In genomic region chr5:174271316-174271715, GRCh38 we compare ENCODE assay signal across 18 cellular contexts.
"Had no signal": no experiment of that assay in that cellular context is flagged by ENCODE, and none has a peak within 500 bp of the region (broad histone marks: within the 10 kb centered on the region; RNA-seq: fewer than 3 reads in every experiment).

No MANE protein-coding gene starts in this region.

- H3K4me1 Mint-ChIP-seq: activated B cell treated with CpG ODN at 0.5 μM for 24 hours; stimulated activated effector memory CD8-positive, alpha-beta T cell treated with anti-CD3 and anti-CD28 coated beads, Interleukin-12 subunit alpha, Interleukin-12 subunit beta, amount 100 ng/mL, for 72 hours had no signal

- H3K36me3 ChIP-seq: esophagus squamous epithelium had no signal

- H3K9me3 Mint-ChIP-seq: natural killer cell treated with Interleukin-12 subunit alpha and Interleukin-12 subunit beta and Interleukin-15 and Interleukin-18, amount 100 ng/mL, for 72 hours had no signal

- H3K27me3 Mint-ChIP-seq: activated B cell treated with CpG ODN at 0.5 μM for 24 hours; activated CD8-positive, alpha-beta T cell treated with anti-CD3 and anti-CD28 coated beads for 36 hours; activated naive CD8-positive, alpha-beta T cell had no signal

- H3K27ac ChIP-seq: coronary artery, esophagus squamous epithelium had no signal

- H3K4me3 ChIP-seq: coronary artery, esophagus squamous epithelium had no signal

- H3K4me1 ChIP-seq: esophagus squamous epithelium had no signal

- H3K4me3 Mint-ChIP-seq: activated B cell treated with CpG ODN at 0.5 μM for 24 hours; activated CD8-positive, alpha-beta T cell treated with anti-CD3 and anti-CD28 coated beads for 36 hours; activated naive CD8-positive, alpha-beta T cell; activated T-cell treated with anti-CD3 and anti-CD28 coated beads, Interleukin-2, amount 50 U/mL, for 72 hours; natural killer cell treated with Interleukin-12 subunit alpha and Interleukin-12 subunit beta and Interleukin-15 and Interleukin-18, amount 100 ng/mL, for 72 hours; stimulated activated effector memory CD8-positive, alpha-beta T cell treated with anti-CD3 and anti-CD28 coated beads, Interleukin-12 subunit alpha, Interleukin-12 subunit beta, amount 100 ng/mL, for 72 hours had no signal

- ATAC-seq: activated CD8-positive, alpha-beta T cell treated with anti-CD3 and anti-CD28 coated beads for 36 hours; activated T-cell treated with anti-CD3 and anti-CD28 coated beads, Interleukin-2, amount 50 U/mL, for 72 hours; stimulated activated effector memory CD8-positive, alpha-beta T cell treated with anti-CD3 and anti-CD28 coated beads, Interleukin-12 subunit alpha, Interleukin-12 subunit beta, amount 100 ng/mL, for 72 hours had no signal

- H3K27me3 ChIP-seq: esophagus squamous epithelium had no signal

- DNase-seq: activated B cell treated with CpG ODN at 0.5 μM for 24 hours; activated CD4-positive, alpha-beta T cell treated with anti-CD3 and anti-CD28 coated beads for 48 hours; activated CD8-positive, alpha-beta T cell treated with anti-CD3 and anti-CD28 coated beads for 36 hours; activated gamma-delta T cell treated with Interleukin-2 at 50 U/mL for 16 hours; activated T-cell treated with anti-CD3 and anti-CD28 coated beads, Interleukin-2, amount 50 U/mL, for 72 hours; amniotic stem cell; central memory CD4-positive, alpha-beta T cell; effector CD4-positive, alpha-beta T cell; esophagus squamous epithelium; hypothalamus; kidney glomerular epithelial cell; mesendoderm; posterior cingulate gyrus; retina had no signal

- H3K36me3 Mint-ChIP-seq: activated naive CD8-positive, alpha-beta T cell; natural killer cell treated with Interleukin-12 subunit alpha and Interleukin-12 subunit beta and Interleukin-15 and Interleukin-18, amount 100 ng/mL, for 72 hours; stimulated activated effector memory CD8-positive, alpha-beta T cell treated with anti-CD3 and anti-CD28 coated beads, Interleukin-12 subunit alpha, Interleukin-12 subunit beta, amount 100 ng/mL, for 72 hours had no signal

- H3K27ac Mint-ChIP-seq: activated B cell treated with CpG ODN at 0.5 μM for 24 hours; activated CD8-positive, alpha-beta T cell treated with anti-CD3 and anti-CD28 coated beads for 36 hours; activated naive CD8-positive, alpha-beta T cell; activated T-cell treated with anti-CD3 and anti-CD28 coated beads, Interleukin-2, amount 50 U/mL, for 72 hours; natural killer cell treated with Interleukin-12 subunit alpha and Interleukin-12 subunit beta and Interleukin-15 and Interleukin-18, amount 100 ng/mL, for 72 hours; stimulated activated effector memory CD8-positive, alpha-beta T cell treated with anti-CD3 and anti-CD28 coated beads, Interleukin-12 subunit alpha, Interleukin-12 subunit beta, amount 100 ng/mL, for 72 hours had no signal
